ENCODE assay signal across 8 cellular contexts in the genomic region with DNA sequence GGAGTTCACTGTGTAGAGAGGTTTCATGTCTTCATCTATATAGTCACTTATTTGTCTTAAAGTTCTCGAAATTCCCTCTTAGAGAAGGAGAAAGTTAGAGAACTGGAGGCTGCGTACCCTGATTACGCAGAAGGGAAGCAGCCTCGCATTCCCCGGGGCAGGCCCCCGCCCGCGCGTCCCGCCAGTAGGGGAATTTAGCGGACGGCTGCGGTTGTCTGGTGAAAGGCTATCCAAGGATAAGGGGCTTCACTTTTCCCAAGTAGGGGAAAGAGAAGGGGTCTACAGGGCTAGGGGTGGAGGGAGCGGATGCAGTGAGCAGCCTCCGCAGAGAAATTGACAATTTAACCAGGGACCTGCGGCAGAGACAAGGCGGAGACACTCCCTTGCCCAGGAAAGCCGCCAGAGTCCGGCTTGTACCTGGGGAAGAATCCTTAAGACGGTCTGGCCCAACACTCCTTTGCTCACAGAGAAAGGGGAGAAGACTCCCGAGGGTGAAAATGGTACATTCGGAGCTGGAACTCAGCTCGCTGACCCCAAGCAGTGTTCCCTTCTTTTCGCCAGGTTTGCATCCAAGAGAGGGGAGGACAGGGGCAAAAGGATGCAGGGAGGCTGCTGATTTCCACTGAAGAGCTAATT. TPM values are rescaled to one million over a fixed set of nuclear protein-coding genes. Genes with fewer than 3 reads are reported as not detected.
DNase-seq lines count a peak whose midpoint lies in the region; ATAC-seq and TF ChIP-seq lines count a peak whose summit lies in the region.

No MANE protein-coding gene starts in this region.

- POLR2A ChIA-PET in GM10248 (lab: Yijun Ruan, JAX): no interaction called here

- H3K9me3 ChIP-seq in HUES64 (ENCODE audit: insufficient read depth, low read depth, low read length): no peaks in the 10 kb centered on the region
- no peaks in the 10 kb centered on the region for H3K9me3 ChIP-seq in duodenal mucosa (ENCODE audit: control insufficient read depth in 1 of 2, low read length in 2 of 2)
- no peaks in the 10 kb centered on the region for H3K9me3 ChIP-seq in suprapubic skin

- no peak for TF ChIP-seq CTCF in lower leg skin (IDR thresholded peaks at IDR 0.05)
- TF ChIP-seq CTCF in suprapubic skin (IDR thresholded peaks at IDR 0.05): no peak
- TF ChIP-seq CTCF in GM10248 (IDR thresholded peaks at IDR 0.05; ENCODE audit: control extremely low read depth, extremely low read depth, low read depth, missing control alignments): no peak

- DNase-seq in lower leg skin (ENCODE audit: low spot score in 2 of 2) (peak in 1 of 2 donors; percentile 86), suprapubic skin (ENCODE audit: low spot score in 2 of 2) (peak in 1 of 2 donors; percentile 69), NCI-H446 treated with DMSO at 0.1 percent for 48 hours (lab: John Stamatoyannopoulos, UW) (no peak), GM10248 (ENCODE audit: extremely low spot score) (no peak)
- DNase-seq in NK-92 treated with Interleukin-12 subunit alpha and Interleukin-12 subunit beta, amount 100 ng/mL, for 24 hours (lab: John Stamatoyannopoulos, UW): no peak

- no peak for TF ChIP-seq EP300 in suprapubic skin (IDR thresholded peaks at IDR 0.05)

- H3K36me3 ChIP-seq in HUES64 (ENCODE audit: insufficient read depth, low read length) (no peaks in the 10 kb centered on the region), duodenal mucosa (ENCODE audit: control insufficient read depth in 1 of 2, insufficient read depth in 2 of 2, low read length in 2 of 2) (no peaks in the 10 kb centered on the region), suprapubic skin (no peaks in the 10 kb centered on the region)

- TF ChIP-seq POLR2A in lower leg skin (IDR thresholded peaks at IDR 0.05): no peak
- no peak for TF ChIP-seq POLR2A in suprapubic skin (IDR thresholded peaks at IDR 0.05)

- H3K4me3 ChIP-seq in HUES64 (ENCODE audit: low read length) (peak overlapping the region; percentile 68), duodenal mucosa (ENCODE audit: low read depth in 1 of 2, low read length in 2 of 2) (peak overlapping the region; percentile 63 to 65), lower leg skin (ENCODE audit: low read depth, poor library complexity, severe bottlenecking) (peak overlapping the region; percentile 63), suprapubic skin (peak overlapping the region; percentile 70)

- 2% methylated on average over 24 of the region's 24 CpGs for WGBS in HUES64
- WGBS in lower leg skin, 2 donors: 8 to 9% methylated on average over 24 of the region's 24 CpGs
- 8% methylated on average over 24 of the region's 24 CpGs for WGBS in suprapubic skin

- no peak for ATAC-seq in HG03280 (IDR thresholded peaks at IDR 0.05; ENCODE audit: unreplicated experiment)

- peaks cover 7% of the 10 kb centered on the region; the same call in 1 of the 2 replicates for H3K4me1 ChIP-seq in HUES64 (ENCODE audit: insufficient read depth, low read length)
- no peaks in the 10 kb centered on the region for H3K4me1 ChIP-seq in duodenal mucosa (ENCODE audit: control insufficient read depth in 1 of 2, insufficient read depth in 2 of 2, low read length in 2 of 2)
- H3K4me1 ChIP-seq in suprapubic skin: peaks cover 23% of the 10 kb centered on the region

- peak overlapping the region; percentile 56; the same call in 1 of the 2 replicates for H3K9ac ChIP-seq in HUES64 (ENCODE audit: low read depth, low read length)
- peak overlapping the region; percentile 12 to 51 for H3K9ac ChIP-seq in duodenal mucosa (ENCODE audit: low read depth in 1 of 2, low read length in 2 of 2)

- H3K27me3 ChIP-seq in HUES64 (ENCODE audit: insufficient read depth, low read length): peaks cover 84% of the 10 kb centered on the region
- peaks cover 15 to 21% of the 10 kb centered on the region in 2 donors for H3K27me3 ChIP-seq in duodenal mucosa (ENCODE audit: control insufficient read depth in 1 of 2, insufficient read depth in 2 of 2, low read length in 2 of 2)
- peaks cover 23% of the 10 kb centered on the region for H3K27me3 ChIP-seq in suprapubic skin

- intact Hi-C loops in lower leg skin (cut with DNase I; ENCODE audit: low total_unique reads): no loop called here

- H3K27ac ChIP-seq in HUES64 (ENCODE audit: low read depth, low read length) (no peak overlapping the region), duodenal mucosa (ENCODE audit: low read depth, low read length) (peak overlapping the region; percentile 81), suprapubic skin (peak overlapping the region; percentile 95)

- CTCF ChIA-PET in GM10248 (lab: Yijun Ruan, JAX): no interaction called here

RNA-seq across cellular contexts. Expression of gene MAGI2, which starts 1.0 kb away (rescaled TPM):
- polyA plus RNA-seq in HUES64 (2013, experiment 1 of 2): 7.1 TPM
- 7.4 TPM for polyA plus RNA-seq in HUES64 (2013, experiment 2 of 2)
- total RNA-seq in lower leg skin: 1 to 10 TPM; 1.6 to 3.0 (median 2.1) TPM
- 1 to 10 TPM in 3 of 4 donors, under 1 TPM in 1; 0.98 to 4.8 (median 2.5) TPM for total RNA-seq in suprapubic skin
